In the genomic region with DNA sequence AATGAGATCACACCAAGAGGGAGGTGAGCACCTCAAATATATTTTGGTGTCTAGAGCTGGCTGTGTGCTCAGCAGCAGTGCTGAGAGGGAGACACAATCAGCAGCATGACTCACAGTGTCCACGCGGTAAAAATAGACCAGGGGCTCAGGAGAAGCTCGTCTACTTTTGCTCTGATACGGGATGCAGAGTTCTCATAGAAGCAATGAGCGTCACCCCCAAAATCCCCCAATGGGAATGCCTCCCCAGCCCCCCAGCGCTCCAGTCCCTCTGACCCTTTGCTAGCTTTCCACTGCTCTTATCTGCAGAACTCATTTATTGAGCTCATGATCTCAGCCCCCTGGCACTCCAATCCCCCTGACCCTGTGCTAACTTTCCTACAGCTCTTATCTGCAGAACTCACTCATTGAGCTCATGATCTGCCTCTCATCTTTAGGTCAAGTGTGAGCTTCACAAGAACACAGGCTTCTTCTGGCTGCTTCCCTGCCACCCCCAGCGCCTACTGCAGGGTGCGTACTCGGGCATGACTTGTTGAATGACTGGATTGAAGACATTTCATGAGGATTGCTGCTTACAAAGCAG, we compare ENCODE assay signal across 15 cellular contexts. TPM values are rescaled to one million over a fixed set of nuclear protein-coding genes. Genes with fewer than 3 reads are reported as not detected.
DNase-seq lines count a peak whose midpoint lies in the region; ATAC-seq and TF ChIP-seq lines count a peak whose summit lies in the region.
"Had no signal": no experiment of that assay in that cellular context is flagged by ENCODE, and none has a peak within 500 bp of the region (broad histone marks: within the 10 kb centered on the region; RNA-seq: fewer than 3 reads in every experiment).

No MANE protein-coding gene starts in this region.

- H3K9me3 Mint-ChIP-seq in Caco-2 (ENCODE audit: unreplicated experiment) = no peaks in the 10 kb centered on the region
- H3K9me3 Mint-ChIP-seq: WTC11 had no signal

- no peaks in the 10 kb centered on the region for H3K36me3 ChIP-seq in Caco-2 (ENCODE audit: control insufficient read depth, insufficient read depth, low read length)
- no peaks in the 10 kb centered on the region for H3K36me3 ChIP-seq in Karpas-422 (ENCODE audit: insufficient read depth, low read length)
- H3K36me3 ChIP-seq: stomach had no signal

- ATAC-seq in Right ventricle myocardium inferior = peak; percentile 90
- ATAC-seq in GM21529 (IDR thresholded peaks at IDR 0.05; ENCODE audit: unreplicated experiment) = no peak
- ATAC-seq: left colon, WTC11 had no signal

- intact Hi-C loops in Right ventricle myocardium inferior (cut with DNase I) = no loop called here
- intact Hi-C loops in cardiac septum (cut with DNase I) = loop anchor here (10.0 kb wide), 2 partner anchors 111 to 271 kb away; no protein-coding TSS in a partner anchor
- intact Hi-C loops in Caco-2 (cut with micrococcal nuclease; ENCODE audit: unreplicated experiment) = loop anchor here (10.0 kb wide), 1 partner anchor 281 kb away; no protein-coding TSS in a partner anchor

- POLR2A ChIA-PET in Caco-2 (lab: Charles Lee) = no interaction called here

- CTCF ChIA-PET in Caco-2 (lab: Charles Lee) = interaction anchor here (0.7 kb wide), 2 partner anchors 260 to 278 kb away, joined by 3 to 4 read pairs; no protein-coding TSS in a partner anchor

- H3K36me3 Mint-ChIP-seq in Caco-2 (ENCODE audit: insufficient read depth, unreplicated experiment) = no peaks in the 10 kb centered on the region

- H3K79me2 ChIP-seq in Karpas-422 (ENCODE audit: low read length) = no peaks in the 10 kb centered on the region

- no peaks in the 10 kb centered on the region for H3K4me1 Mint-ChIP-seq in Caco-2 (ENCODE audit: low read depth, unreplicated experiment)

- no peaks in the 10 kb centered on the region for H3K9me3 ChIP-seq in Caco-2
- H3K9me3 ChIP-seq in Karpas-422 (ENCODE audit: low read length) = no peaks in the 10 kb centered on the region
- H3K9me3 ChIP-seq: stomach had no signal

- H4K20me1 ChIP-seq in Karpas-422 (ENCODE audit: insufficient read depth, low read depth, low read length) = no peaks in the 10 kb centered on the region; the same call in 1 of the 2 replicates

- H3K4me3 Mint-ChIP-seq in Caco-2 (ENCODE audit: unreplicated experiment) = no peak overlapping the region
- H3K4me3 Mint-ChIP-seq: WTC11 had no signal

- no peak overlapping the region for H3K27ac Mint-ChIP-seq in Caco-2 (ENCODE audit: unreplicated experiment)

- H3K27ac ChIP-seq in Karpas-422 (ENCODE audit: low read length) = no peak overlapping the region
- H3K27ac ChIP-seq: stomach had no signal

- H3K27me3 ChIP-seq in Caco-2 (replicated peaks; ENCODE audit: control insufficient read depth, insufficient read depth, low read length) (no peaks in the 10 kb centered on the region), Karpas-422 (ENCODE audit: low read length) (0 out of 2 replicates have a peak, but pooled peaks cover 2% of the 10 kb centered on the region)
- H3K27me3 ChIP-seq: stomach had no signal

- no TSS peak for BruUV-seq in Caco-2 (replicated peaks; lab: Mats Ljungman, UMichigan)

- TF ChIP-seq CTCF in fibroblast of mammary gland (conservative IDR thresholded peaks at IDR 0.05; ENCODE audit: control insufficient read depth, insufficient read depth, low read depth, low read length) (no peak), Caco-2 (IDR thresholded peaks at IDR 0.05; ENCODE audit: insufficient read depth in 1 of 2, low read depth in 1 of 2, low read length in 1 of 2, severe bottlenecking in 1 of 2, unreplicated experiment in 1 of 2) (no peak)

- H3K4me1 ChIP-seq in Caco-2 = no peaks in the 10 kb centered on the region
- no peaks in the 10 kb centered on the region for H3K4me1 ChIP-seq in Karpas-422 (ENCODE audit: low read length)
- H3K4me1 ChIP-seq: stomach had no signal

- H3K4me3 ChIP-seq in fibroblast of mammary gland (ENCODE audit: control insufficient read depth, low read depth, low read length) = no peak overlapping the region
- H3K4me3 ChIP-seq in Caco-2 (ENCODE audit: low read depth, low read length) = no peak overlapping the region
- no peak overlapping the region for H3K4me3 ChIP-seq in Karpas-422 (ENCODE audit: low read length)
- H3K4me3 ChIP-seq: coronary artery, stomach had no signal

- H3K27me3 Mint-ChIP-seq in Caco-2 (ENCODE audit: insufficient read depth, unreplicated experiment) = peaks cover 16% of the 10 kb centered on the region

- no peak overlapping the region for H3K9ac ChIP-seq in Karpas-422 (ENCODE audit: low read length)

- DNase-seq in Right ventricle myocardium inferior (ENCODE audit: missing footprints) = no peak
- no peak for DNase-seq in cardiac septum (ENCODE audit: low spot score)
- DNase-seq in fibroblast of mammary gland (ENCODE audit: low read depth) = peak; percentile 68
- DNase-seq in midbrain (lab: John Stamatoyannopoulos, UW) = peak; percentile 34
- DNase-seq in Caco-2 = no peak
- no peak for DNase-seq in activated CD4-positive, alpha-beta T cell treated with anti-CD3 and anti-CD28 coated beads, Interleukin-2, amount 50 U/mL, for 48 hours
- no peak for DNase-seq in Karpas-422
- DNase-seq: activated T-cell treated with anti-CD3 and anti-CD28 coated beads, Interleukin-2, amount 50 U/mL, for 48 hours; left colon; NCI-H526; SHP77; stomach had no signal

- no peak overlapping the region for H2AFZ ChIP-seq in Karpas-422 (ENCODE audit: low read length)

- no peaks in the 10 kb centered on the region for H3K9me2 ChIP-seq in Karpas-422 (replicated peaks; ENCODE audit: insufficient read depth, low read length)

- H3K4me2 ChIP-seq in Karpas-422 (ENCODE audit: low read depth, low read length, poor library complexity, severe bottlenecking) = no peak overlapping the region

RNA-seq across cellular contexts. Expression of a gene that starts 34.0 kb away (rescaled TPM):
- total RNA-seq in Right ventricle myocardium inferior (15.8 TPM), cardiac septum (17.6 TPM), Caco-2 (2022) (not detected in 2 replicates)
- total RNA-seq in Karpas-422 (2014; rRNA removed; shearing (Covaris generic); ENCODE audit: low replicate concordance) = not detected in 2 replicates

Comparison
In these comparisons a context has a peak if more than half of its experiments do, and no peak if none do; other contexts are left out.
1. DNase-seq: peak in fibroblast of mammary gland (single experiment) and midbrain (single experiment); none in Right ventricle myocardium inferior (single experiment), cardiac septum (single experiment), Caco-2 (0 of 2), activated CD4-positive, alpha-beta T cell treated with anti-CD3 and anti-CD28 coated beads, Interleukin-2, amount 50 U/mL, for 48 hours (0 of 2) and Karpas-422 (single experiment).
2. RNA of a gene that starts 34.0 kb away (total RNA-seq): 17.6 TPM in cardiac septum (single experiment) and 15.8 TPM in Right ventricle myocardium inferior (single experiment); not detected in Caco-2 and not detected in Karpas-422; every median in the first group is over 10 times any median in the second.